Comparison of ENCODE assay signal across 8 cellular contexts in the genomic region with DNA sequence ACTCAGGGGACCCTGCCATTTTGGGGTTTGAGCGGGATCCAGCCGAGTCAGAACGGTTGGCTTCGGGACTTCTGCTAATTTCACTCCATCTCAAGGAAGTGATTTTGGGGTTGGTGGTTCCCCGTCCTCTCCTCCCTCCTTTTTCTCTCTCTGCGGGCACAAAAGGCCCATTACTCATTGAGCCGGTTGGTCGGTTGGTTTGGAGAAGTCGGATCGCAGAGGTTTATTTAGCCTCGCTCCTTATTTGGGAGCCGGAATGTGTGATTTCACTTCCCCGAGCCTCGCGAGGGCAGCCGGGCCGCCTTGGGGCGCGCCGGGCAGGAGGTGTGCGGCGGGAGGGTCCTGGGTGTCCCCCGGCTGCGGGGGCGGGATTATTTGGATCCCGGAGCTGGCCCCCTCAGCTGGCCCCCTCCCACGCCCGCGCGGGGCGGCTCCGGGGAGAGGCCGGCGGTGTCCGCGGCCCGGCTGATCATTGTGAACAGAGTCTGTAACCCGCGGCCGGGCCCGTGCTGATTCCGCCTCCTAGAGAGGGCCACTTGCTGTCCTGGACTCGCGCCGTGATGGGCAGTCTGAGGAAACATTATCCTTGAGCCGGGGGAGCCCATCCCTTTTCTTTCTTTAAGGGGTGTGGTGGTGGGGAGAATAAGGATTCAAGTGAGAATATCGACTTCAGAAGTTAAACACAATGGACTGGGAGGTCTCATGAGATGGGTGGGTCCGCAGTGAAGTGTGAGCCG. TPM values are rescaled to one million over a fixed set of nuclear protein-coding genes. Genes with fewer than 3 reads are reported as not detected.
A peak's percentile ranks its signal among the peaks of the same experiment; 100 is the strongest.
DNase-seq lines count a peak whose midpoint lies in the region; ATAC-seq and TF ChIP-seq lines count a peak whose summit lies in the region.

No MANE protein-coding gene starts in this region.

- peak; percentile 42 for DNase-seq in BE2C
- peak; percentile 45 for DNase-seq in GM19238 (ENCODE audit: insufficient read length, low spot score)
- DNase-seq in WERI-Rb-1 = peak; percentile 70
- peak; percentile 51 to 91 for DNase-seq in lower leg skin (ENCODE audit: low spot score in 2 of 2)
- no peak for DNase-seq in NCI-H2029 (lab: John Stamatoyannopoulos, UW)

- no peak for TF ChIP-seq POLR2A in lower leg skin (IDR thresholded peaks at IDR 0.05)

- H3K27ac ChIP-seq in KOPT-K1 (ENCODE audit: low read depth, low read length, poor library complexity, severe bottlenecking) (peak overlapping the region; percentile 67), WERI-Rb-1 (peak overlapping the region; percentile 79), duodenal mucosa (ENCODE audit: low read depth, low read length) (peak overlapping the region; percentile 92)

- peak overlapping the region; percentile 78 for H3K27ac Mint-ChIP-seq in stimulated activated memory B cell treated with anti-CD40 and anti-IgM and Interleukin-4, amounts not matched to agents 10 μg/mL and 1 μg/mL and 100 μg/mL, for 72 hours

- 0 to 1% methylated on average over 31 to 45 of the region's 49 CpGs for WGBS in lower leg skin, 2 donors

- H3K4me1 ChIP-seq in BE2C = no peaks in the 10 kb centered on the region; the same call in none of the 2 replicates
- peaks cover 71 to 75% of the 10 kb centered on the region in 2 donors for H3K4me1 ChIP-seq in duodenal mucosa (ENCODE audit: control insufficient read depth in 1 of 2, insufficient read depth in 2 of 2, low read length in 2 of 2)

- peaks cover 21% of the 10 kb centered on the region for H3K27me3 ChIP-seq in BE2C
- no peaks in the 10 kb centered on the region for H3K27me3 ChIP-seq in WERI-Rb-1 (ENCODE audit: insufficient read depth, low read depth, severe bottlenecking)
- H3K27me3 ChIP-seq in duodenal mucosa (ENCODE audit: control insufficient read depth in 1 of 2, insufficient read depth in 2 of 2, low read length in 2 of 2) = no peaks in the 10 kb centered on the region

- peak overlapping the region; percentile 89 to 94 for H3K9ac ChIP-seq in duodenal mucosa (ENCODE audit: low read depth in 1 of 2, low read length in 2 of 2)

- no peaks in the 10 kb centered on the region for H3K9me3 Mint-ChIP-seq in stimulated activated memory B cell treated with anti-CD40 and anti-IgM and Interleukin-4, amounts not matched to agents 10 μg/mL and 1 μg/mL and 100 μg/mL, for 72 hours

- no peaks in the 10 kb centered on the region for H3K9me3 ChIP-seq in BE2C
- no peaks in the 10 kb centered on the region for H3K9me3 ChIP-seq in KOPT-K1 (ENCODE audit: insufficient read depth, low read length, poor library complexity, severe bottlenecking)
- no peaks in the 10 kb centered on the region for H3K9me3 ChIP-seq in WERI-Rb-1 (ENCODE audit: severe bottlenecking)
- no peaks in the 10 kb centered on the region for H3K9me3 ChIP-seq in duodenal mucosa (ENCODE audit: control insufficient read depth in 1 of 2, low read length in 2 of 2)

- H3K36me3 Mint-ChIP-seq in stimulated activated memory B cell treated with anti-CD40 and anti-IgM and Interleukin-4, amounts not matched to agents 10 μg/mL and 1 μg/mL and 100 μg/mL, for 72 hours = no peaks in the 10 kb centered on the region

- intact Hi-C loops in lower leg skin (cut with DNase I; ENCODE audit: low total_unique reads) = no loop called here

- H3K4me3 ChIP-seq in BE2C (ENCODE audit: low read depth, low read length) (peak overlapping the region; percentile 93), WERI-Rb-1 (ENCODE audit: low read depth, low read length) (peak overlapping the region; percentile 89), duodenal mucosa (ENCODE audit: low read depth in 1 of 2, low read length in 2 of 2) (peak overlapping the region; percentile 85 to 92), lower leg skin (ENCODE audit: low read depth, poor library complexity, severe bottlenecking) (peak overlapping the region; percentile 76)

- H3K4me3 Mint-ChIP-seq in stimulated activated memory B cell treated with anti-CD40 and anti-IgM and Interleukin-4, amounts not matched to agents 10 μg/mL and 1 μg/mL and 100 μg/mL, for 72 hours = peak overlapping the region; percentile 93

- TF ChIP-seq CTCF in BE2C (IDR thresholded peaks at IDR 0.05; ENCODE audit: low read depth, low read length) = no peak
- TF ChIP-seq CTCF in WERI-Rb-1 (IDR thresholded peaks at IDR 0.05; ENCODE audit: low read depth, low read length) = no peak
- TF ChIP-seq CTCF in lower leg skin (IDR thresholded peaks at IDR 0.05) = no peak

- peaks cover 87% of the 10 kb centered on the region for H3K4me1 Mint-ChIP-seq in stimulated activated memory B cell treated with anti-CD40 and anti-IgM and Interleukin-4, amounts not matched to agents 10 μg/mL and 1 μg/mL and 100 μg/mL, for 72 hours

- peak; percentile 64 for ATAC-seq in stimulated activated memory B cell treated with anti-CD40 and anti-IgM and Interleukin-4, amounts not matched to agents 10 μg/mL and 1 μg/mL and 100 μg/mL, for 72 hours

- H3K36me3 ChIP-seq in BE2C (no peaks in the 10 kb centered on the region), KOPT-K1 (ENCODE audit: insufficient read depth, low read length) (no peaks in the 10 kb centered on the region), WERI-Rb-1 (peaks cover 27% of the 10 kb centered on the region), duodenal mucosa (ENCODE audit: control insufficient read depth in 1 of 2, insufficient read depth in 2 of 2, low read length in 2 of 2) (no peaks in the 10 kb centered on the region)

- no peaks in the 10 kb centered on the region for H3K27me3 Mint-ChIP-seq in stimulated activated memory B cell treated with anti-CD40 and anti-IgM and Interleukin-4, amounts not matched to agents 10 μg/mL and 1 μg/mL and 100 μg/mL, for 72 hours

RNA-seq across cellular contexts. Expression of gene MAPKAPK2, which starts 1.2 kb away (rescaled TPM):
- polyA plus RNA-seq in BE2C (2012; ENCODE audit: insufficient read depth, insufficient read length, low read depth) = 37.2 TPM
- total RNA-seq in lower leg skin = 10 to 100 TPM; 40.0 to 62.4 (median 52.4) TPM

RNA-seq across cellular contexts. Expression of gene DYRK3, which starts 50.6 kb away (rescaled TPM):
- polyA plus RNA-seq in BE2C (2012; ENCODE audit: insufficient read depth, insufficient read length, low read depth) = 3.3 TPM
- total RNA-seq in lower leg skin = 1 to 10 TPM; 1.4 to 4.7 (median 3.2) TPM
